Comparison of ENCODE assay signal across 11 cellular contexts in genomic region chr6:18211338-18211737, GRCh38. TPM values are rescaled to one million over a fixed set of nuclear protein-coding genes. Genes with fewer than 3 reads are reported as not detected.
DNase-seq lines count a peak whose midpoint lies in the region; ATAC-seq lines count a peak whose summit lies in the region.
"Had no signal": no experiment of that assay in that cellular context is flagged by ENCODE, and none has a peak within 500 bp of the region (broad histone marks: within the 10 kb centered on the region; RNA-seq: fewer than 3 reads in every experiment).

No MANE protein-coding gene starts in this region.

- H3K27ac Mint-ChIP-seq in activated T-helper 2 cell treated with anti-CD3 and anti-CD28 coated beads, Interferon-gamma antibody, Interleukin-2, Interleukin-4, amounts not matched to agents 10 μg/mL and 5 μg/mL and 100 μg/mL, durations not matched to agents 14 hours and 24 hours and 36 hours = peak overlapping the region; percentile 2

- H3K36me3 Mint-ChIP-seq in activated T-helper 2 cell treated with anti-CD3 and anti-CD28 coated beads, Interferon-gamma antibody, Interleukin-2, Interleukin-4, amounts not matched to agents 10 μg/mL and 5 μg/mL and 100 μg/mL, durations not matched to agents 14 hours and 24 hours and 36 hours (ENCODE audit: low read depth) = peaks cover 14% of the 10 kb centered on the region

- ATAC-seq in GM18502 (IDR thresholded peaks at IDR 0.05; ENCODE audit: poor library complexity, unreplicated experiment) (peak; percentile 98), GM19438 (IDR thresholded peaks at IDR 0.05; ENCODE audit: low read depth, unreplicated experiment) (peak; percentile 82), HG03064 (IDR thresholded peaks at IDR 0.05; ENCODE audit: low read depth, unreplicated experiment) (peak; percentile 96), left cardiac atrium (no peak)
- ATAC-seq: body of pancreas had no signal

- DNase-seq in activated T-helper 2 cell treated with anti-CD3 and anti-CD28 coated beads, Interferon-gamma antibody, Interleukin-2, Interleukin-4, amounts not matched to agents 10 μg/mL and 5 μg/mL and 100 μg/mL, durations not matched to agents 14 hours and 24 hours and 36 hours (ENCODE audit: low spot score) = peak; percentile 11
- DNase-seq in left cardiac atrium = no peak
- DNase-seq in NCI-H446 (lab: John Stamatoyannopoulos, UW) = no peak
- DNase-seq in amygdala (lab: John Stamatoyannopoulos, UW) = no peak
- DNase-seq in effector CD4-positive, alpha-beta T cell = no peak
- DNase-seq: body of pancreas, head of caudate nucleus, stomach had no signal

- no peaks in the 10 kb centered on the region for H3K9me3 Mint-ChIP-seq in activated T-helper 2 cell treated with anti-CD3 and anti-CD28 coated beads, Interferon-gamma antibody, Interleukin-2, Interleukin-4, amounts not matched to agents 10 μg/mL and 5 μg/mL and 100 μg/mL, durations not matched to agents 14 hours and 24 hours and 36 hours

- peaks cover 20% of the 10 kb centered on the region for H3K4me1 Mint-ChIP-seq in activated T-helper 2 cell treated with anti-CD3 and anti-CD28 coated beads, Interferon-gamma antibody, Interleukin-2, Interleukin-4, amounts not matched to agents 10 μg/mL and 5 μg/mL and 100 μg/mL, durations not matched to agents 14 hours and 24 hours and 36 hours (ENCODE audit: low read depth)

- H3K4me3 Mint-ChIP-seq in activated T-helper 2 cell treated with anti-CD3 and anti-CD28 coated beads, Interferon-gamma antibody, Interleukin-2, Interleukin-4, amounts not matched to agents 10 μg/mL and 5 μg/mL and 100 μg/mL, durations not matched to agents 14 hours and 24 hours and 36 hours (ENCODE audit: low read depth) = no peak overlapping the region

- intact Hi-C loops in activated T-helper 2 cell treated with anti-CD3 and anti-CD28 coated beads, Interferon-gamma antibody, Interleukin-2, Interleukin-4, amounts not matched to agents 10 μg/mL and 5 μg/mL and 100 μg/mL, durations not matched to agents 14 hours and 24 hours and 36 hours (cut with micrococcal nuclease) = loop anchor here (10.0 kb wide), 1 partner anchor 57 kb away; the partner anchor contains the start of genes KDM1B and TPMT
- intact Hi-C loops in left cardiac atrium (cut with DNase I) = no loop called here

- no peaks in the 10 kb centered on the region for H3K27me3 Mint-ChIP-seq in activated T-helper 2 cell treated with anti-CD3 and anti-CD28 coated beads, Interferon-gamma antibody, Interleukin-2, Interleukin-4, amounts not matched to agents 10 μg/mL and 5 μg/mL and 100 μg/mL, durations not matched to agents 14 hours and 24 hours and 36 hours (ENCODE audit: low read depth)

RNA-seq across cellular contexts. Expression of gene DEK, which starts 53.0 kb away (rescaled TPM):
- 182 and 198 TPM in 2 replicates for total RNA-seq in activated T-helper 2 cell treated with anti-CD3 and anti-CD28 coated beads, Interferon-gamma antibody, Interleukin-2, Interleukin-4, amounts not matched to agents 10 μg/mL and 5 μg/mL and 100 μg/mL, durations not matched to agents 14 hours and 24 hours and 36 hours
- 10 to 100 TPM; 72.9 to 87.2 TPM for total RNA-seq in left cardiac atrium

RNA-seq across cellular contexts. Expression of gene KDM1B, which starts 56.1 kb away (rescaled TPM):
- 9.7 and 9.9 TPM in 2 replicates for total RNA-seq in activated T-helper 2 cell treated with anti-CD3 and anti-CD28 coated beads, Interferon-gamma antibody, Interleukin-2, Interleukin-4, amounts not matched to agents 10 μg/mL and 5 μg/mL and 100 μg/mL, durations not matched to agents 14 hours and 24 hours and 36 hours
- 10 to 100 TPM; 13.1 to 14.0 TPM for total RNA-seq in left cardiac atrium

RNA-seq across cellular contexts. Expression of gene TPMT, which starts 56.5 kb away (rescaled TPM):
- 5.0 and 5.2 TPM in 2 replicates for total RNA-seq in activated T-helper 2 cell treated with anti-CD3 and anti-CD28 coated beads, Interferon-gamma antibody, Interleukin-2, Interleukin-4, amounts not matched to agents 10 μg/mL and 5 μg/mL and 100 μg/mL, durations not matched to agents 14 hours and 24 hours and 36 hours
- total RNA-seq in left cardiac atrium = 10 to 100 TPM; 15.2 TPM

Comparison
In these comparisons a context has a peak if more than half of its experiments do, and no peak if none do; other contexts are left out.
1. ATAC-seq: peak in GM18502 (single experiment), GM19438 (single experiment) and HG03064 (single experiment); none in left cardiac atrium (0 of 2).